In genomic region chr11:64372802-64373597, GRCh38 we compare ENCODE assay signal across 1 cellular context.
TF ChIP-seq lines count a peak whose summit lies in the region.

No MANE protein-coding gene starts in this region.

TF ChIP-seq in H1, 55 proteins besides CTCF, POLR2A, EP300 and RAD21:
- TF ChIP-seq TAF7 (optimal IDR thresholded peaks at IDR 0.05; ENCODE audit: borderline replicate concordance, low read depth, low read length) (no peak), SP2 (IDR thresholded peaks at IDR 0.05; ENCODE audit: low read length) (peak; percentile 32; the same call in 1 of the 2 replicates), MAX (IDR thresholded peaks at IDR 0.05) (0 out of 2 replicates have a peak, but pooled peaks have one; percentile 10), USF2 (IDR thresholded peaks at IDR 0.05; ENCODE audit: low read length) (peak; percentile 90), JUN (IDR thresholded peaks at IDR 0.05; ENCODE audit: low read depth, low read length) (no peak), ATF3 (IDR thresholded peaks at IDR 0.05; ENCODE audit: insufficient read depth, low read depth, low read length) (peak; percentile 63; the same call in 1 of the 2 replicates), SP1 (IDR thresholded peaks at IDR 0.05; ENCODE audit: low read depth, low read length) (peak; percentile 82), ZNF274 (IDR thresholded peaks at IDR 0.05; ENCODE audit: borderline replicate concordance, extremely low read depth, low read length) (no peak), SAP30 (IDR thresholded peaks at IDR 0.05; ENCODE audit: insufficient read depth, insufficient replicate concordance, low read length) (no peak), CHD2 (IDR thresholded peaks at IDR 0.05; ENCODE audit: low read length) (peak; percentile 80)
